Comparison of ENCODE assay signal across 12 cellular contexts in genomic region chr1:61332196-61332753, GRCh38.
DNase-seq lines count a peak whose midpoint lies in the region; ATAC-seq lines count a peak whose summit lies in the region.
"Had no signal": no experiment of that assay in that cellular context is flagged by ENCODE, and none has a peak within 500 bp of the region (broad histone marks: within the 10 kb centered on the region; RNA-seq: fewer than 3 reads in every experiment).

No MANE protein-coding gene starts in this region.

- ATAC-seq in GM18868 (IDR thresholded peaks at IDR 0.05; ENCODE audit: unreplicated experiment): peak; percentile 98
- ATAC-seq in GM19468 (IDR thresholded peaks at IDR 0.05; ENCODE audit: extremely low read depth, unreplicated experiment): peak; percentile 96
- peak; percentile 99 for ATAC-seq in HG03060 (IDR thresholded peaks at IDR 0.05; ENCODE audit: low read depth, unreplicated experiment)
- ATAC-seq: right lobe of liver, T-cell had no signal

- peaks cover 11% of the 10 kb centered on the region for H3K4me1 Mint-ChIP-seq in activated naive CD8-positive, alpha-beta T cell treated with anti-CD3 and anti-CD28 coated beads for 36 hours
- H3K4me1 Mint-ChIP-seq: activated naive CD4-positive, alpha-beta T cell treated with anti-CD3 and anti-CD28 coated beads, Interleukin-2, amount 50 U/mL, for 24 hours; T-cell had no signal

- peak; percentile 6 for DNase-seq in activated naive CD8-positive, alpha-beta T cell treated with anti-CD3 and anti-CD28 coated beads for 36 hours
- no peak for DNase-seq in NCI-H526 treated with DMSO at 0.1 percent for 48 hours (lab: John Stamatoyannopoulos, UW)
- DNase-seq in G401 (ENCODE audit: low spot score): no peak
- no peak for DNase-seq in activated effector memory CD4-positive, alpha-beta T cell treated with Interleukin-2 at 50 U/mL for 16 hours
- DNase-seq: NCI-H446 treated with DMSO at 0.1 percent for 48 hours, right lobe of liver, stomach, T-cell had no signal

- peaks cover 3% of the 10 kb centered on the region for H3K36me3 Mint-ChIP-seq in activated naive CD8-positive, alpha-beta T cell treated with anti-CD3 and anti-CD28 coated beads for 36 hours
- H3K36me3 Mint-ChIP-seq: activated naive CD4-positive, alpha-beta T cell treated with anti-CD3 and anti-CD28 coated beads, Interleukin-2, amount 50 U/mL, for 24 hours; T-cell had no signal

- in situ Hi-C loops in G401 (cut with HindIII; ENCODE audit: low sequenced_read_pairs): no loop called here

- H3K9me3 Mint-ChIP-seq in activated naive CD8-positive, alpha-beta T cell treated with anti-CD3 and anti-CD28 coated beads for 36 hours: no peaks in the 10 kb centered on the region
- H3K9me3 Mint-ChIP-seq: activated naive CD4-positive, alpha-beta T cell treated with anti-CD3 and anti-CD28 coated beads, Interleukin-2, amount 50 U/mL, for 24 hours had no signal

- peak overlapping the region; percentile 43 for H3K27ac Mint-ChIP-seq in activated naive CD8-positive, alpha-beta T cell treated with anti-CD3 and anti-CD28 coated beads for 36 hours
- H3K27ac Mint-ChIP-seq: activated naive CD4-positive, alpha-beta T cell treated with anti-CD3 and anti-CD28 coated beads, Interleukin-2, amount 50 U/mL, for 24 hours; T-cell had no signal

- H3K27me3 Mint-ChIP-seq in activated naive CD8-positive, alpha-beta T cell treated with anti-CD3 and anti-CD28 coated beads for 36 hours: peaks cover 3% of the 10 kb centered on the region
- H3K27me3 Mint-ChIP-seq: activated naive CD4-positive, alpha-beta T cell treated with anti-CD3 and anti-CD28 coated beads, Interleukin-2, amount 50 U/mL, for 24 hours; T-cell had no signal

- H3K4me3 Mint-ChIP-seq in activated naive CD8-positive, alpha-beta T cell treated with anti-CD3 and anti-CD28 coated beads for 36 hours: no peak overlapping the region
- H3K4me3 Mint-ChIP-seq: activated naive CD4-positive, alpha-beta T cell treated with anti-CD3 and anti-CD28 coated beads, Interleukin-2, amount 50 U/mL, for 24 hours; T-cell had no signal
